Comparison of ENCODE assay signal across 17 cellular contexts in genomic region chr5:9063615-9064245, GRCh38.
"Had no signal": no experiment of that assay in that cellular context is flagged by ENCODE, and none has a peak within 500 bp of the region (broad histone marks: within the 10 kb centered on the region; RNA-seq: fewer than 3 reads in every experiment).

No MANE protein-coding gene starts in this region.

- ATAC-seq: activated CD8-positive, alpha-beta T cell treated with anti-CD3 and anti-CD28 coated beads, Interleukin-2, amount 10 ng/mL, durations not matched to agents 7 days and 5 days; foreskin keratinocyte; left cardiac atrium; natural killer cell treated with Interleukin-12 subunit alpha and Interleukin-12 subunit beta and Interleukin-15 and Interleukin-18, amount 100 ng/mL, for 72 hours; sciatic nerve; WTC11 had no signal

- H3K27ac Mint-ChIP-seq: activated CD8-positive, alpha-beta T cell treated with anti-CD3 and anti-CD28 coated beads, Interleukin-2, amount 10 ng/mL, durations not matched to agents 7 days and 5 days; natural killer cell treated with Interleukin-12 subunit alpha and Interleukin-12 subunit beta and Interleukin-15 and Interleukin-18, amount 100 ng/mL, for 72 hours; WTC11 had no signal

- H3K27me3 ChIP-seq: foreskin keratinocyte had no signal

- H3K27me3 Mint-ChIP-seq: natural killer cell treated with Interleukin-12 subunit alpha and Interleukin-12 subunit beta and Interleukin-15 and Interleukin-18, amount 100 ng/mL, for 72 hours had no signal

- H3K4me3 Mint-ChIP-seq: activated CD8-positive, alpha-beta T cell treated with anti-CD3 and anti-CD28 coated beads, Interleukin-2, amount 10 ng/mL, durations not matched to agents 7 days and 5 days; natural killer cell treated with Interleukin-12 subunit alpha and Interleukin-12 subunit beta and Interleukin-15 and Interleukin-18, amount 100 ng/mL, for 72 hours; WTC11 had no signal

- DNase-seq: activated CD4-positive, alpha-beta T cell treated with anti-CD3 and anti-CD28 coated beads for 48 hours; activated CD8-positive, alpha-beta memory T cell treated with anti-CD3 and anti-CD28 coated beads, Interleukin-2, amount 50 U/mL, for 48 hours; activated CD8-positive, alpha-beta T cell treated with anti-CD3 and anti-CD28 coated beads, Interleukin-2, amount 10 ng/mL, durations not matched to agents 7 days and 5 days; central memory CD4-positive, alpha-beta T cell; cortex of kidney; effector CD8-positive, alpha-beta T cell; foreskin keratinocyte; left cardiac atrium; nucleus accumbens; stimulated activated naive CD4-positive, alpha-beta T cell; substantia nigra; trophoblast cell had no signal

- H3K4me1 ChIP-seq: prostate gland had no signal

- H3K27ac ChIP-seq: epithelial cell of prostate, foreskin keratinocyte, prostate gland had no signal

- H3K4me3 ChIP-seq: prostate gland had no signal

- H3K4me1 Mint-ChIP-seq: WTC11 had no signal

- H3K36me3 ChIP-seq: prostate gland had no signal

- H3K9me3 ChIP-seq: prostate gland had no signal
